ENCODE assay signal across 28 cellular contexts in the genomic region with DNA sequence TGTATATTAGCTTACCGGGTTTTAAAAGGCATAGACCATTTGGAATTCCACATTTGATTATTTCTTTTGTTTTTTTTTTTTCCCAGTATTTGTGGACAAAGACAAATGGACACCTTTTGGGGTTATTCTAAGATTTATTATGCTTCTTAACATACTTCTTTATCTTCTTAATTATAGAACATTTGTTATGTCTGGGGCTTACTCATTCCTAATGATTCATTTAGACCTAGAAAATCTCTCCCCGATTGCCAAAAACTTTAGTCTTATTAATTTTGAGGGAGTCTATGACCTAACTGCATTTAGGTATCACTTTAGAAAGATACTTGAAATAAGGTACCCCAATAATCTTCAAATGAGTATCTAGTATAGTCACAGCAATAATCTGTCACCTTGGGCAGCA.
"Had no signal": no experiment of that assay in that cellular context is flagged by ENCODE, and none has a peak within 500 bp of the region (broad histone marks: within the 10 kb centered on the region; RNA-seq: fewer than 3 reads in every experiment).

No MANE protein-coding gene starts in this region.

- H3K4me3 ChIP-seq: body of pancreas, Peyer's patch, SJSA1 had no signal

- H3K36me3 ChIP-seq: Peyer's patch, SJSA1 had no signal

- ATAC-seq: activated CD8-positive, alpha-beta memory T cell treated with anti-CD3 and anti-CD28 coated beads, Interleukin-2, amount 10 ng/mL, durations not matched to agents 7 days and 5 days; body of pancreas; T-helper 17 cell had no signal

- H3K27me3 ChIP-seq: body of pancreas, Peyer's patch, SJSA1 had no signal

- H3K27me3 Mint-ChIP-seq: central memory CD8-positive, alpha-beta T cell had no signal

- DNase-seq: activated B cell treated with CpG ODN at 0.5 μM for 24 hours; activated CD4-positive, alpha-beta T cell treated with anti-CD3 and anti-CD28 coated beads for 1 hour; activated CD4-positive, alpha-beta T cell treated with anti-CD3 and anti-CD28 coated beads, Interleukin-2, amount 10 ng/mL, durations not matched to agents 24 days and 14 days; activated CD4-positive, alpha-beta T cell treated with anti-CD3 and anti-CD28 coated beads, Interleukin-2, amount 50 U/mL, for 48 hours; activated CD8-positive, alpha-beta memory T cell treated with anti-CD3 and anti-CD28 coated beads, Interleukin-2, amount 10 ng/mL, durations not matched to agents 7 days and 5 days; activated effector memory CD4-positive, alpha-beta T cell treated with Interleukin-2 at 50 U/mL for 16 hours; activated naive CD4-positive, alpha-beta T cell; activated T-cell treated with anti-CD3 and anti-CD28 coated beads, Interleukin-2, amount 50 U/mL, for 24 hours; aorta; body of pancreas; Kasumi-1; MM.1S; NCI-H1105; NCI-H1436; NCI-H1694 treated with DMSO at 0.1 percent for 48 hours; NCI-H2029 treated with DMSO at 0.1 percent for 48 hours; NCI-H345; NCI-H510A; NCI-H69; Peyer's patch; SHP77; T-helper 17 cell; T1000 had no signal

- H3K4me1 ChIP-seq: body of pancreas, SJSA1 had no signal

- H3K36me3 Mint-ChIP-seq: activated naive CD4-positive, alpha-beta T cell treated with anti-CD3 and anti-CD28 coated beads, Interleukin-2, amount 50 U/mL, for 24 hours had no signal

- H3K27ac Mint-ChIP-seq: activated B cell treated with CpG ODN at 0.5 μM for 24 hours; activated CD4-positive, alpha-beta T cell treated with anti-CD3 and anti-CD28 coated beads, Interleukin-2, amount 10 ng/mL, durations not matched to agents 24 days and 14 days; activated CD8-positive, alpha-beta memory T cell treated with anti-CD3 and anti-CD28 coated beads, Interleukin-2, amount 10 ng/mL, durations not matched to agents 7 days and 5 days; activated naive CD4-positive, alpha-beta T cell treated with anti-CD3 and anti-CD28 coated beads, Interleukin-2, amount 50 U/mL, for 24 hours; activated T-cell treated with anti-CD3 and anti-CD28 coated beads, Interleukin-2, amount 50 U/mL, for 24 hours; activated T-helper 1 cell treated with anti-CD3 and anti-CD28 coated beads, Interleukin-12 subunit alpha, Interleukin-12 subunit beta, Interleukin-2, Interleukin-4 antibody, amounts not matched to agents 30 ng/mL and 10 ng/mL and 1 ng/mL, durations not matched to agents 14 hours and 24 hours and 36 hours; T-helper 17 cell had no signal

- H3K9me3 Mint-ChIP-seq: activated B cell treated with CpG ODN at 0.5 μM for 24 hours; activated naive CD4-positive, alpha-beta T cell treated with anti-CD3 and anti-CD28 coated beads, Interleukin-2, amount 50 U/mL, for 24 hours; activated T-cell treated with anti-CD3 and anti-CD28 coated beads, Interleukin-2, amount 50 U/mL, for 24 hours; central memory CD8-positive, alpha-beta T cell had no signal

- H3K27ac ChIP-seq: body of pancreas, Peyer's patch, RWPE1, SJSA1 had no signal

- H3K4me3 Mint-ChIP-seq: activated B cell treated with CpG ODN at 0.5 μM for 24 hours; activated CD4-positive, alpha-beta T cell treated with anti-CD3 and anti-CD28 coated beads, Interleukin-2, amount 10 ng/mL, durations not matched to agents 24 days and 14 days; activated CD8-positive, alpha-beta memory T cell treated with anti-CD3 and anti-CD28 coated beads, Interleukin-2, amount 10 ng/mL, durations not matched to agents 7 days and 5 days; activated naive CD4-positive, alpha-beta T cell treated with anti-CD3 and anti-CD28 coated beads, Interleukin-2, amount 50 U/mL, for 24 hours; activated T-cell treated with anti-CD3 and anti-CD28 coated beads, Interleukin-2, amount 50 U/mL, for 24 hours; activated T-helper 1 cell treated with anti-CD3 and anti-CD28 coated beads, Interleukin-12 subunit alpha, Interleukin-12 subunit beta, Interleukin-2, Interleukin-4 antibody, amounts not matched to agents 30 ng/mL and 10 ng/mL and 1 ng/mL, durations not matched to agents 14 hours and 24 hours and 36 hours; central memory CD8-positive, alpha-beta T cell; T-helper 17 cell had no signal

- H3K4me1 Mint-ChIP-seq: activated B cell treated with CpG ODN at 0.5 μM for 24 hours; activated naive CD4-positive, alpha-beta T cell treated with anti-CD3 and anti-CD28 coated beads, Interleukin-2, amount 50 U/mL, for 24 hours; central memory CD8-positive, alpha-beta T cell; T-helper 17 cell had no signal

- H3K9me3 ChIP-seq: body of pancreas, Peyer's patch, SJSA1 had no signal
